17 cellular contexts compared by ENCODE assay signal in genomic region chr4:20074450-20074849, GRCh38.
DNase-seq lines count a peak whose midpoint lies in the region; ATAC-seq, FAIRE-seq and TF ChIP-seq lines count a peak whose summit lies in the region.
"Had no signal": no experiment of that assay in that cellular context is flagged by ENCODE, and none has a peak within 500 bp of the region (broad histone marks: within the 10 kb centered on the region; RNA-seq: fewer than 3 reads in every experiment).

No MANE protein-coding gene starts in this region.

- no peaks in the 10 kb centered on the region for H3K4me1 ChIP-seq in adipocyte (ENCODE audit: control insufficient read depth, insufficient read depth, low read length)
- H3K4me1 ChIP-seq in endothelial cell of umbilical vein (ENCODE audit: control insufficient read depth, extremely low read depth, insufficient read depth, low read length) = no peaks in the 10 kb centered on the region
- H3K4me1 ChIP-seq in mesendoderm (ENCODE audit: control insufficient read depth, low read depth, low read length) = no peaks in the 10 kb centered on the region
- H3K4me1 ChIP-seq: BLaER1 treated with 17β-estradiol and CSF1 and Interleukin-3, amounts not matched to agents 10 nM and 100 nM had no signal

- TF ChIP-seq POLR2A in endothelial cell of umbilical vein (IDR thresholded peaks at IDR 0.05; ENCODE audit: low read depth, low read length) = no peak

- no peak for ATAC-seq in GM21786 (IDR thresholded peaks at IDR 0.05; ENCODE audit: unreplicated experiment)
- ATAC-seq: GM12878 had no signal

- H3K18ac ChIP-seq in mesendoderm (ENCODE audit: low read length) = no peak overlapping the region

- BruUV-seq in endothelial cell of umbilical vein (replicated peaks; lab: Mats Ljungman, UMichigan) = no TSS peak

- peak overlapping the region; percentile 16 for H2AFZ ChIP-seq in endothelial cell of umbilical vein (ENCODE audit: low read depth, low read length)

- H2BK15ac ChIP-seq in mesendoderm (replicated peaks; ENCODE audit: low read depth) = no peak overlapping the region

- no peak overlapping the region for H3K4me3 Mint-ChIP-seq in activated T-helper 1 cell treated with anti-CD3 and anti-CD28 coated beads, Interleukin-12 subunit alpha, Interleukin-12 subunit beta, Interleukin-2, Interleukin-4 antibody, amounts not matched to agents 30 ng/mL and 10 ng/mL and 1 ng/mL, durations not matched to agents 14 hours and 24 hours and 36 hours

- no peak overlapping the region for H2BK5ac ChIP-seq in mesendoderm (ENCODE audit: low read length)

- no peaks in the 10 kb centered on the region for H3K27me3 ChIP-seq in adipocyte (replicated peaks; ENCODE audit: control insufficient read depth, insufficient read depth, low read length)
- no peaks in the 10 kb centered on the region for H3K27me3 ChIP-seq in endothelial cell of umbilical vein (ENCODE audit: control insufficient read depth in 2 of 2, insufficient read depth in 2 of 2, low read length in 2 of 2)
- H3K27me3 ChIP-seq in mesendoderm (ENCODE audit: insufficient read depth, low read length, poor library complexity) = no peaks in the 10 kb centered on the region
- H3K27me3 ChIP-seq: BLaER1 treated with 17β-estradiol and CSF1 and Interleukin-3, amounts not matched to agents 10 nM and 100 nM had no signal

- no peak overlapping the region for H4K8ac ChIP-seq in mesendoderm (ENCODE audit: low read depth, low read length)

- no peak overlapping the region for H4K5ac ChIP-seq in mesendoderm (ENCODE audit: low read length)

- WGBS in mesendoderm (ENCODE audit: extremely low coverage, insufficient coverage, low lambda C conversion rate) = no CpG with 5 or more reads among the region's 3 CpGs

- CTCF ChIA-PET in HEK293T (lab: Yijun Ruan, JAX) (interaction anchor here (0.6 to 1.4 kb wide), 3 partner anchors 139 to 562 kb away, joined by 3 to 6 read pairs (median 3); no protein-coding TSS in a partner anchor), endothelial cell of umbilical vein (lab: Charles Lee) (interaction anchor here (0.7 to 2.1 kb wide), 2 partner anchors 12 to 174 kb away, joined by 3 to 10 read pairs; no protein-coding TSS in a partner anchor)

- H3K9me3 ChIP-seq in adipocyte (ENCODE audit: control insufficient read depth, low read length) (no peaks in the 10 kb centered on the region), endothelial cell of umbilical vein (replicated peaks; ENCODE audit: control insufficient read depth, insufficient read depth, low read length) (no peaks in the 10 kb centered on the region)

- H3K4me2 ChIP-seq in endothelial cell of umbilical vein (ENCODE audit: insufficient read depth, low read length) (no peak overlapping the region), mesendoderm (ENCODE audit: low read length) (no peak overlapping the region)
- H3K4me2 ChIP-seq: BLaER1 treated with 17β-estradiol and CSF1 and Interleukin-3, amounts not matched to agents 10 nM and 100 nM had no signal

- no peaks in the 10 kb centered on the region for H3K27me3 Mint-ChIP-seq in activated T-helper 1 cell treated with anti-CD3 and anti-CD28 coated beads, Interleukin-12 subunit alpha, Interleukin-12 subunit beta, Interleukin-2, Interleukin-4 antibody, amounts not matched to agents 30 ng/mL and 10 ng/mL and 1 ng/mL, durations not matched to agents 14 hours and 24 hours and 36 hours (ENCODE audit: insufficient read depth)

- no peak overlapping the region for H3K23ac ChIP-seq in mesendoderm (ENCODE audit: low read length)

- intact Hi-C loops in endothelial cell of umbilical vein (cut with micrococcal nuclease) (no loop called here), posterior vena cava (cut with DNase I) (no loop called here)
- intact Hi-C loops in activated T-helper 1 cell treated with anti-CD3 and anti-CD28 coated beads, Interleukin-12 subunit alpha, Interleukin-12 subunit beta, Interleukin-2, Interleukin-4 antibody, amounts not matched to agents 30 ng/mL and 10 ng/mL and 1 ng/mL, durations not matched to agents 14 hours and 24 hours and 36 hours (cut with micrococcal nuclease) = no loop called here

- H2BK120ac ChIP-seq in mesendoderm (ENCODE audit: low read depth, low read length) = no peak overlapping the region

- no peaks in the 10 kb centered on the region for H3K4me1 Mint-ChIP-seq in activated T-helper 1 cell treated with anti-CD3 and anti-CD28 coated beads, Interleukin-12 subunit alpha, Interleukin-12 subunit beta, Interleukin-2, Interleukin-4 antibody, amounts not matched to agents 30 ng/mL and 10 ng/mL and 1 ng/mL, durations not matched to agents 14 hours and 24 hours and 36 hours (ENCODE audit: low read depth)

- DNase-seq in HEK293T (ENCODE audit: extremely low spot score) = peak; percentile 10
- DNase-seq in adipocyte (ENCODE audit: low read depth) = peak; percentile 67
- DNase-seq in endothelial cell of umbilical vein (ENCODE audit: low read depth, low spot score) = peak; percentile 33
- DNase-seq in mesendoderm = peak; percentile 55
- no peak for DNase-seq in posterior vena cava (ENCODE audit: low spot score)
- no peak for DNase-seq in T-helper 2 cell
- no peak for DNase-seq in activated T-helper 1 cell treated with anti-CD3 and anti-CD28 coated beads, Interleukin-12 subunit alpha, Interleukin-12 subunit beta, Interleukin-2, Interleukin-4 antibody, amounts not matched to agents 30 ng/mL and 10 ng/mL and 1 ng/mL, durations not matched to agents 14 hours and 24 hours and 36 hours (ENCODE audit: low spot score)
- DNase-seq: DND-41; GDM1; H7; NCI-H187; NK-92 treated with Interleukin-12 subunit alpha and Interleukin-12 subunit beta, amount 100 ng/mL, for 24 hours had no signal

- no peak overlapping the region for H3K27ac Mint-ChIP-seq in activated T-helper 1 cell treated with anti-CD3 and anti-CD28 coated beads, Interleukin-12 subunit alpha, Interleukin-12 subunit beta, Interleukin-2, Interleukin-4 antibody, amounts not matched to agents 30 ng/mL and 10 ng/mL and 1 ng/mL, durations not matched to agents 14 hours and 24 hours and 36 hours

- H3K9ac ChIP-seq in adipocyte (ENCODE audit: low read length) (no peak overlapping the region), endothelial cell of umbilical vein (replicated peaks; ENCODE audit: extremely low read depth, insufficient read depth, low read length) (no peak overlapping the region), mesendoderm (ENCODE audit: low read length) (no peak overlapping the region)
- H3K9ac ChIP-seq: BLaER1 treated with 17β-estradiol and CSF1 and Interleukin-3, amounts not matched to agents 10 nM and 100 nM had no signal

- H3K4me3 ChIP-seq in adipocyte (ENCODE audit: low read length) = no peak overlapping the region
- no peak overlapping the region for H3K4me3 ChIP-seq in endothelial cell of umbilical vein (replicated peaks in 1 of 3; ENCODE audit: insufficient read depth in 1 of 3, low read depth in 1 of 3, low read length in 3 of 3)
- H3K4me3 ChIP-seq in mesendoderm (ENCODE audit: low read length) = no peak overlapping the region
- H3K4me3 ChIP-seq: BLaER1 treated with 17β-estradiol and CSF1 and Interleukin-3, amounts not matched to agents 10 nM and 100 nM; GM12878 had no signal

- dilution Hi-C loops in endothelial cell of umbilical vein (cut with MboI; ENCODE audit: extremely low pct_ligation_motif_present, low sequenced_read_pairs) = no loop called here

- no peak overlapping the region for H2AK5ac ChIP-seq in mesendoderm (ENCODE audit: low read length)

- no peak overlapping the region for H3K27ac ChIP-seq in endothelial cell of umbilical vein (ENCODE audit: insufficient read depth, low read depth, low read length)
- H3K27ac ChIP-seq in mesendoderm (ENCODE audit: low read depth, low read length) = no peak overlapping the region
- H3K27ac ChIP-seq: BLaER1 treated with 17β-estradiol and CSF1 and Interleukin-3, amounts not matched to agents 10 nM and 100 nM; RWPE1 had no signal

- H3K4ac ChIP-seq in mesendoderm (ENCODE audit: low read depth, low read length) = no peak overlapping the region

- no peaks in the 10 kb centered on the region for H3K79me1 ChIP-seq in mesendoderm (ENCODE audit: low read length)

- H3K9me1 ChIP-seq in endothelial cell of umbilical vein (replicated peaks; ENCODE audit: control insufficient read depth, extremely low read depth, insufficient read depth, low read length) = no peaks in the 10 kb centered on the region

- H3K56ac ChIP-seq in mesendoderm (ENCODE audit: low read length) = no peak overlapping the region

- no peaks in the 10 kb centered on the region for H3K36me3 Mint-ChIP-seq in activated T-helper 1 cell treated with anti-CD3 and anti-CD28 coated beads, Interleukin-12 subunit alpha, Interleukin-12 subunit beta, Interleukin-2, Interleukin-4 antibody, amounts not matched to agents 30 ng/mL and 10 ng/mL and 1 ng/mL, durations not matched to agents 14 hours and 24 hours and 36 hours (ENCODE audit: low read depth)

- no peak for FAIRE-seq in endothelial cell of umbilical vein (lab: Jason Lieb, UNC)
- FAIRE-seq: GM12878, GM18507 had no signal

- no peak for TF ChIP-seq CTCF in endothelial cell of umbilical vein (IDR thresholded peaks at IDR 0.05; ENCODE audit: extremely low read depth in 1 of 2, insufficient read depth in 1 of 2, low read depth in 1 of 2, low read length in 2 of 2)

- no peaks in the 10 kb centered on the region for H3K9me3 Mint-ChIP-seq in activated T-helper 1 cell treated with anti-CD3 and anti-CD28 coated beads, Interleukin-12 subunit alpha, Interleukin-12 subunit beta, Interleukin-2, Interleukin-4 antibody, amounts not matched to agents 30 ng/mL and 10 ng/mL and 1 ng/mL, durations not matched to agents 14 hours and 24 hours and 36 hours

- H3K79me2 ChIP-seq in endothelial cell of umbilical vein (ENCODE audit: control insufficient read depth, insufficient read depth, low read length) (no peaks in the 10 kb centered on the region), mesendoderm (ENCODE audit: control insufficient read depth, insufficient read depth, low read length) (no peaks in the 10 kb centered on the region)

- POLR2A ChIA-PET in HEK293T (lab: Yijun Ruan, JAX) = no interaction called here
- POLR2A ChIA-PET in endothelial cell of umbilical vein (lab: Charles Lee) = no interaction called here

- H3K36me3 ChIP-seq in adipocyte (ENCODE audit: control insufficient read depth, insufficient read depth, low read length, severe bottlenecking) (no peaks in the 10 kb centered on the region), endothelial cell of umbilical vein (ENCODE audit: control insufficient read depth in 2 of 2, extremely low read depth in 1 of 2, insufficient read depth in 2 of 2, low read length in 2 of 2) (no peaks in the 10 kb centered on the region), mesendoderm (ENCODE audit: control insufficient read depth, insufficient read depth, low read length) (no peaks in the 10 kb centered on the region)
- H3K36me3 ChIP-seq: BLaER1 treated with 17β-estradiol and CSF1 and Interleukin-3, amounts not matched to agents 10 nM and 100 nM had no signal

- no peaks in the 10 kb centered on the region for H4K20me1 ChIP-seq in endothelial cell of umbilical vein (replicated peaks; ENCODE audit: control insufficient read depth, extremely low read depth, insufficient read depth, low read length)
- H4K20me1 ChIP-seq: BLaER1 treated with 17β-estradiol and CSF1 and Interleukin-3, amounts not matched to agents 10 nM and 100 nM had no signal

TF ChIP-seq in HEK293T, 16 proteins besides CTCF, POLR2A, EP300 and RAD21 (continues in another document):
- TF ChIP-seq FOXK2 (IDR thresholded peaks at IDR 0.05) = no peak

TF ChIP-seq in endothelial cell of umbilical vein, 7 proteins besides CTCF, POLR2A, EP300 and RAD21 (continues in another document):
- no peak for TF ChIP-seq GATA2 (IDR thresholded peaks at IDR 0.05; ENCODE audit: insufficient read depth, insufficient read length, low read depth, low read length)

Comparison
In these comparisons a context has a peak if more than half of its experiments do, and no peak if none do; other contexts are left out.
1. DNase-seq: peak in HEK293T (single experiment), adipocyte (single experiment), endothelial cell of umbilical vein (single experiment) and mesendoderm (single experiment); none in posterior vena cava (single experiment), T-helper 2 cell (0 of 5) and activated T-helper 1 cell treated with anti-CD3 and anti-CD28 coated beads, Interleukin-12 subunit alpha, Interleukin-12 subunit beta, Interleukin-2, Interleukin-4 antibody, amounts not matched to agents 30 ng/mL and 10 ng/mL and 1 ng/mL, durations not matched to agents 14 hours and 24 hours and 36 hours (single experiment).